ENCODE assay signal across 24 cellular contexts in the genomic region with DNA sequence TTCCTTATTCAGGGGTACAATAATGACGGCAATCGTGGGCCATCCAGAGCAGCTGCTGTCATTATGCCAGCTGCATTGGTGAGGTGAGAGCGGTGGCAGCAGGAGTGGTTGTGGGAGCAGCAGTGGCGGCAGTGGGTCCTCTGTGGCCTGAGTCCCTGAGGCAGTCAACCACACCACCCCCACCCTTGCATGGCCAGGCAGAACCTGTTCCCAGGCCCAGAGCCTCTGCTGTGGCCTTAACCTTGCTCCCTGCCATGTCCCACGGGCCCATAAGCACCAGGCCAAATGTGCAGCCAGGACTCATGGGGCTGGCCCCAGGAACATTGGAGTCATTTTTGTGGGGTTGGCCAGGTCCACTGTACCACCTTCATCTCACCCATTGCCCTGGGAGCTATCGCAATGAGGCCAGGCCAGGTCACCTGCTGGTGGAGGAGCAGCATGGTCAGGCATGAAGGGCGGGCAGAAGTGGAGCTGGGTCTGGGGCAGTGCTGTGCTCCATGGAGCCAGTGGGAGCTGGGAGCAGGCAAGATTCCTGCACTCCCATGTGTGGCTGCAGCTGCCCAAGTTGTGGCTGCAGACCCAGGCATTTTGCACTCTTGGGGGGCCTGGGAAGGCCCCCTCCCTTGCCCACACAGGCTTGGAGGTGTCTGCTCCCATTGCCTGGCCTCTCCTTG.
DNase-seq lines count a peak whose midpoint lies in the region; ATAC-seq, FAIRE-seq and TF ChIP-seq lines count a peak whose summit lies in the region.
"Had no signal": no experiment of that assay in that cellular context is flagged by ENCODE, and none has a peak within 500 bp of the region (broad histone marks: within the 10 kb centered on the region; RNA-seq: fewer than 3 reads in every experiment).

No MANE protein-coding gene starts in this region.

- no peak for FAIRE-seq in kidney (lab: Jason Lieb, UNC)
- FAIRE-seq: A204.1, G401.6, GM12892, H1 had no signal

- peaks cover 3% of the 10 kb centered on the region for H3K79me1 ChIP-seq in neuronal stem cell (ENCODE audit: low read depth, low read length)

- H3K9ac ChIP-seq in kidney (ENCODE audit: low read length in 2 of 2) (no peak overlapping the region), neuronal stem cell (ENCODE audit: low read depth, low read length, poor library complexity) (peak overlapping the region; percentile 21)
- H3K9ac ChIP-seq: BLaER1, GM23248 had no signal

- H2BK120ac ChIP-seq in neuronal stem cell (ENCODE audit: low read depth, low read length), result no peak overlapping the region

- no peaks in the 10 kb centered on the region for H3K36me3 Mint-ChIP-seq in stimulated activated memory B cell treated with anti-CD40 and anti-IgM and Interleukin-4, amounts not matched to agents 10 μg/mL and 1 μg/mL and 100 μg/mL, for 72 hours
- H3K36me3 Mint-ChIP-seq: CD4-positive, CD25-positive, alpha-beta regulatory T cell; CD8-positive, alpha-beta T cell had no signal

- H3K36me3 ChIP-seq in kidney (ENCODE audit: control insufficient read depth in 1 of 2, insufficient read depth in 2 of 2, low read length in 2 of 2) (no peaks in the 10 kb centered on the region), neuronal stem cell (replicated peaks in 1 of 2; ENCODE audit: control insufficient read depth in 2 of 2, insufficient read depth in 2 of 2, low read length in 2 of 2) (no peaks in the 10 kb centered on the region), upper lobe of right lung (no peaks in the 10 kb centered on the region)
- H3K36me3 ChIP-seq: BLaER1 had no signal

- H3K14ac ChIP-seq in neuronal stem cell (ENCODE audit: low read length), result peak overlapping the region; percentile 71

- TF ChIP-seq CTCF in kidney (IDR thresholded peaks at IDR 0.05; ENCODE audit: borderline replicate concordance, extremely low read depth, insufficient read depth) (no peak), upper lobe of right lung (IDR thresholded peaks at IDR 0.05) (no peak)

- H3K27me3 Mint-ChIP-seq in stimulated activated memory B cell treated with anti-CD40 and anti-IgM and Interleukin-4, amounts not matched to agents 10 μg/mL and 1 μg/mL and 100 μg/mL, for 72 hours, result no peaks in the 10 kb centered on the region
- H3K27me3 Mint-ChIP-seq: B cell; CD4-positive, CD25-positive, alpha-beta regulatory T cell had no signal

- H3K9me3 ChIP-seq in kidney (ENCODE audit: control insufficient read depth in 1 of 2, low read length in 2 of 2) (peaks cover 2 to 7% of the 10 kb centered on the region in 2 donors), neuronal stem cell (replicated peaks in 1 of 2; ENCODE audit: control insufficient read depth in 2 of 2, insufficient read depth in 1 of 2, low read depth in 1 of 2, low read length in 2 of 2) (peaks cover 2 to 5% of the 10 kb centered on the region in 2 donors), upper lobe of right lung (no peaks in the 10 kb centered on the region)

- no peaks in the 10 kb centered on the region for H3K4me1 Mint-ChIP-seq in stimulated activated memory B cell treated with anti-CD40 and anti-IgM and Interleukin-4, amounts not matched to agents 10 μg/mL and 1 μg/mL and 100 μg/mL, for 72 hours
- H3K4me1 Mint-ChIP-seq: B cell; CD4-positive, CD25-positive, alpha-beta regulatory T cell had no signal

- H2AK5ac ChIP-seq in neuronal stem cell (ENCODE audit: low read depth, low read length), result peak overlapping the region; percentile 90

- H3K4me3 ChIP-seq in kidney (ENCODE audit: low read length in 2 of 2) (no peak overlapping the region), neuronal stem cell (ENCODE audit: low read length in 2 of 2) (no peak overlapping the region), upper lobe of right lung (no peak overlapping the region)
- H3K4me3 ChIP-seq: BLaER1, GM23248 had no signal

- peak overlapping the region; percentile 72 for H4K8ac ChIP-seq in neuronal stem cell (ENCODE audit: low read depth, low read length)

- H3K4ac ChIP-seq in neuronal stem cell (ENCODE audit: low read length), result no peak overlapping the region

- H3K9me3 Mint-ChIP-seq in stimulated activated memory B cell treated with anti-CD40 and anti-IgM and Interleukin-4, amounts not matched to agents 10 μg/mL and 1 μg/mL and 100 μg/mL, for 72 hours, result peaks cover 7% of the 10 kb centered on the region

- H3K27ac ChIP-seq in kidney (ENCODE audit: low read depth in 2 of 2, low read length in 2 of 2) (no peak overlapping the region), neuronal stem cell (replicated peaks; ENCODE audit: low read length) (no peak overlapping the region), upper lobe of right lung (no peak overlapping the region)
- H3K27ac ChIP-seq: 22Rv1, BLaER1, C4-2B, GM23248 had no signal

- H3K18ac ChIP-seq in neuronal stem cell (ENCODE audit: low read length), result peak overlapping the region; percentile 87

- DNase-seq in kidney (peak; percentile 62), neuronal stem cell (ENCODE audit: low spot score) (no peak), posterior vena cava (ENCODE audit: low spot score) (peak; percentile 70), upper lobe of right lung (peak; percentile 53)
- DNase-seq in central memory CD4-positive, alpha-beta T cell, result no peak
- no peak for DNase-seq in activated CD4-positive, CD25-positive, alpha-beta regulatory T cell (lab: John Stamatoyannopoulos, UW)
- DNase-seq: Caco-2; CD4-positive, CD25-positive, alpha-beta regulatory T cell; CD8-positive, alpha-beta T cell; DMS153; DND-41; GM23248; H7; HFFc6 had no signal

- H2BK12ac ChIP-seq in neuronal stem cell (ENCODE audit: low read length), result no peak overlapping the region

- H3K4me2 ChIP-seq in neuronal stem cell (ENCODE audit: insufficient read depth, low read length, poor library complexity, severe bottlenecking), result no peak overlapping the region
- H3K4me2 ChIP-seq: BLaER1 had no signal

- ATAC-seq in upper lobe of right lung, result peak; percentile 36
- no peak for ATAC-seq in stimulated activated memory B cell treated with anti-CD40 and anti-IgM and Interleukin-4, amounts not matched to agents 10 μg/mL and 1 μg/mL and 100 μg/mL, for 72 hours
- ATAC-seq: CD8-positive, alpha-beta T cell; HCT116 had no signal

- no peaks in the 10 kb centered on the region for H3K27me3 ChIP-seq in neuronal stem cell (ENCODE audit: control insufficient read depth in 3 of 3, insufficient read depth in 3 of 3, low read depth in 1 of 3, low read length in 3 of 3)
- H3K27me3 ChIP-seq in upper lobe of right lung, result no peaks in the 10 kb centered on the region
- H3K27me3 ChIP-seq: BLaER1 had no signal

- no peak overlapping the region for H3K4me3 Mint-ChIP-seq in stimulated activated memory B cell treated with anti-CD40 and anti-IgM and Interleukin-4, amounts not matched to agents 10 μg/mL and 1 μg/mL and 100 μg/mL, for 72 hours
- H3K4me3 Mint-ChIP-seq: B cell; CD4-positive, CD25-positive, alpha-beta regulatory T cell; CD8-positive, alpha-beta T cell; HFFc6 had no signal

- H2AFZ ChIP-seq in neuronal stem cell (ENCODE audit: low read length), result no peak overlapping the region
- H2AFZ ChIP-seq: GM23248 had no signal

- H2BK15ac ChIP-seq in neuronal stem cell (ENCODE audit: low read length), result peak overlapping the region; percentile 85

- no CpG with 5 or more reads among the region's 7 CpGs for WGBS in neuronal stem cell (ENCODE audit: extremely low coverage in 2 of 2, insufficient read length in 2 of 2, insufficient replicate concordance in 1 of 2), 2 donors

- no peak overlapping the region for H4K91ac ChIP-seq in neuronal stem cell (ENCODE audit: low read depth, low read length, poor library complexity)

- H3K23ac ChIP-seq in neuronal stem cell (ENCODE audit: low read depth, low read length, poor library complexity), result peak overlapping the region; percentile 55

- intact Hi-C loops in kidney (cut with DNase I) (no loop called here), posterior vena cava (cut with DNase I) (no loop called here), upper lobe of right lung (cut with DNase I) (no loop called here)

- H3K4me1 ChIP-seq in kidney (ENCODE audit: control insufficient read depth in 1 of 2, insufficient read depth in 1 of 2, low read depth in 1 of 2, low read length in 2 of 2) (no peaks in the 10 kb centered on the region), neuronal stem cell (ENCODE audit: control insufficient read depth in 2 of 2, insufficient read depth in 1 of 2, low read depth in 1 of 2, low read length in 2 of 2) (no peaks in the 10 kb centered on the region), upper lobe of right lung (no peaks in the 10 kb centered on the region)
- H3K4me1 ChIP-seq: BLaER1, Caco-2 had no signal

- no peak overlapping the region for H3K27ac Mint-ChIP-seq in stimulated activated memory B cell treated with anti-CD40 and anti-IgM and Interleukin-4, amounts not matched to agents 10 μg/mL and 1 μg/mL and 100 μg/mL, for 72 hours
- H3K27ac Mint-ChIP-seq: B cell; CD4-positive, CD25-positive, alpha-beta regulatory T cell; CD8-positive, alpha-beta T cell; HFFc6 had no signal

- peak overlapping the region; percentile 66 for H2BK5ac ChIP-seq in neuronal stem cell (ENCODE audit: low read length)

Comparison
In these comparisons a context has a peak if more than half of its experiments do, and no peak if none do; other contexts are left out.
1. DNase-seq: peak in kidney (single experiment), posterior vena cava (single experiment) and upper lobe of right lung (single experiment); none in neuronal stem cell (single experiment), central memory CD4-positive, alpha-beta T cell (single experiment) and activated CD4-positive, CD25-positive, alpha-beta regulatory T cell (0 of 4).